In genomic region chr22:29092243-29092642, GRCh38 we compare ENCODE assay signal across 20 cellular contexts. TPM values are rescaled to one million over a fixed set of nuclear protein-coding genes. Genes with fewer than 3 reads are reported as not detected.
"Had no signal": no experiment of that assay in that cellular context is flagged by ENCODE, and none has a peak within 500 bp of the region (broad histone marks: within the 10 kb centered on the region; RNA-seq: fewer than 3 reads in every experiment).

No MANE protein-coding gene starts in this region.

- H3K4me3 ChIP-seq: colonic mucosa, heart left ventricle, tibial nerve had no signal

- H3K4me1 ChIP-seq: colonic mucosa had no signal

- H3K27me3 ChIP-seq: colonic mucosa, heart left ventricle, tibial nerve had no signal

- DNase-seq: activated B cell treated with CpG ODN at 0.5 μM for 24 hours; activated CD4-positive, alpha-beta memory T cell treated with anti-CD3 and anti-CD28 coated beads, Interleukin-2, amount 10 ng/mL, durations not matched to agents 7 days and 5 days; activated CD4-positive, alpha-beta T cell treated with anti-CD3 and anti-CD28 coated beads for 4 hours; activated CD8-positive, alpha-beta memory T cell treated with anti-CD3 and anti-CD28 coated beads, Interleukin-2, amount 10 ng/mL, durations not matched to agents 7 days and 5 days; colonic mucosa; heart left ventricle; kidney; mesendoderm; stimulated activated CD4-positive, alpha-beta T cell treated with anti-CD3 and anti-CD28 coated beads, Interleukin-12 subunit alpha, Interleukin-12 subunit beta, amount 100 ng/mL, for 4 hours; stimulated activated CD4-positive, alpha-beta T cell treated with anti-CD3 and anti-CD28 coated beads, Interleukin-1b, Interleukin-23, amount 100 ng/mL, for 48 hours; stimulated activated CD8-positive, alpha-beta memory T cell treated with anti-CD3 and anti-CD28 coated beads, Interleukin-4, amount 100 ng/mL, for 48 hours; stimulated activated naive CD4-positive, alpha-beta T cell; T-cell; T-helper 9 cell had no signal

- H3K9me3 ChIP-seq: colonic mucosa, heart left ventricle, tibial nerve had no signal

- H3K27ac ChIP-seq: colonic mucosa, tibial nerve had no signal

- ATAC-seq: activated CD8-positive, alpha-beta memory T cell treated with anti-CD3 and anti-CD28 coated beads, Interleukin-2, amount 10 ng/mL, durations not matched to agents 7 days and 5 days; heart left ventricle; natural killer cell treated with Interleukin-12 subunit alpha and Interleukin-12 subunit beta and Interleukin-15 and Interleukin-18, amount 100 ng/mL, for 72 hours; T-cell had no signal

- H3K36me3 ChIP-seq: colonic mucosa had no signal

RNA-seq across cellular contexts. Expression of gene KREMEN1, which starts 19.4 kb away (rescaled TPM):
- total RNA-seq: activated B cell treated with CpG ODN at 0.5 μM for 24 hours; activated CD4-positive, alpha-beta memory T cell treated with anti-CD3 and anti-CD28 coated beads, Interleukin-2, amount 10 ng/mL, durations not matched to agents 7 days and 5 days had no signal

RNA-seq across cellular contexts. Expression of gene C22orf31, which starts 30.6 kb away (rescaled TPM):
- total RNA-seq: activated B cell treated with CpG ODN at 0.5 μM for 24 hours; activated CD4-positive, alpha-beta memory T cell treated with anti-CD3 and anti-CD28 coated beads, Interleukin-2, amount 10 ng/mL, durations not matched to agents 7 days and 5 days; activated CD8-positive, alpha-beta memory T cell treated with anti-CD3 and anti-CD28 coated beads, Interleukin-2, amount 10 ng/mL, durations not matched to agents 7 days and 5 days; epithelial cell of proximal tubule; kidney; natural killer cell treated with Interleukin-12 subunit alpha and Interleukin-12 subunit beta and Interleukin-15 and Interleukin-18, amount 100 ng/mL, for 72 hours; renal cortical epithelial cell; subcutaneous adipose tissue; T-cell; tibial nerve had no signal
- polyA plus RNA-seq: heart left ventricle, liver had no signal
